Comparison of ENCODE assay signal across 8 cellular contexts in the genomic region with DNA sequence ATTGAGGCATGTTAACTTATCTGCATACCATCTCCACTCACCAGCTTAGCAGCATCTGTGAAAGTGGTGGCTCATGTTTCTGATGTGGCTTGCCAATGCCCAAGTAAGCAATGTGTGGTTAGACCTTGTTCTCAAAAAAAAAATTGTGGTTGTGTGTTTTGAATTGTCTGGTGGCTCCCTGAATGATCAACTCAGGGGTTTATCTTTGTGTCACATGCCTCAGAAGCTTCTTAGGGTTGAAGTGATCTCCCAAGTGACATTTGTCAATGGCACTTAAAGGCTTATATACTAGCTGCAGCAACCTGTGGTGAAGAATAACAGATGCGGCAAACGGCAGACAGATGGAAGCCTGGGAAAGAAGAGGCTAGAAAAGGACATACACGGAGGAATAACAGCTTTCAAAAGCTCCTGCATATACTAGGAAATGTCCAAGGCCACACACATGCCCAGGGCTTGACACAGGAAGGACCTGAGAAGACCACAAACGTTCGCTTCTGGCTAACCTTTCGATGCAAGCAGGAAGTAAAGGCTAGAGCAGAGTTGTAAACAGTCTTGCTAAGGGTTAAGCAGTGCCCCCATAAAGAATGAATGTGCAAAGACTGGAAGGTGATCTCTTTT. TPM values are rescaled to one million over a fixed set of nuclear protein-coding genes. Genes with fewer than 3 reads are reported as not detected.
DNase-seq lines count a peak whose midpoint lies in the region; ATAC-seq, FAIRE-seq and TF ChIP-seq lines count a peak whose summit lies in the region.

No MANE protein-coding gene starts in this region.

- peaks cover 19% of the 10 kb centered on the region for H3K4me1 Mint-ChIP-seq in glutamatergic neuron (ENCODE audit: low read depth, unreplicated experiment)

- peak overlapping the region; percentile 85 for H3K27ac Mint-ChIP-seq in glutamatergic neuron (ENCODE audit: unreplicated experiment)

- H3K27me3 Mint-ChIP-seq in glutamatergic neuron (ENCODE audit: unreplicated experiment), result peaks cover 8% of the 10 kb centered on the region

- H3K36me3 Mint-ChIP-seq in glutamatergic neuron (ENCODE audit: unreplicated experiment), result no peaks in the 10 kb centered on the region

- no peak for DNase-seq in D721Med (ENCODE audit: insufficient read length, low spot score)
- DNase-seq in activated CD4-positive, alpha-beta T cell treated with anti-CD3 and anti-CD28 coated beads for 1 hour, result peak; percentile 17
- DNase-seq in glutamatergic neuron, result peak; percentile 47
- DNase-seq in occipital lobe (lab: John Stamatoyannopoulos, UW), result no peak
- no peak for DNase-seq in NCI-H774 (lab: John Stamatoyannopoulos, UW)
- DNase-seq in AG08396 (ENCODE audit: low spot score), result no peak

- H3K9me3 Mint-ChIP-seq in glutamatergic neuron (ENCODE audit: unreplicated experiment), result peaks cover 12% of the 10 kb centered on the region

- H3K4me3 Mint-ChIP-seq in glutamatergic neuron (ENCODE audit: unreplicated experiment), result no peak overlapping the region

- ATAC-seq in GM21360 (IDR thresholded peaks at IDR 0.05; ENCODE audit: unreplicated experiment) (peak; percentile 85), HG03575 (IDR thresholded peaks at IDR 0.05; ENCODE audit: extremely low read depth, insufficient number of reproducible peaks, low FRiP score, unreplicated experiment) (peak; percentile 82)

- TF ChIP-seq CTCF in D721Med (IDR thresholded peaks at IDR 0.05; ENCODE audit: insufficient read depth, missing control alignments) (no peak), glutamatergic neuron (IDR thresholded peaks at IDR 0.05; ENCODE audit: partially characterized antibody, unreplicated experiment) (no peak)

- FAIRE-seq in D721Med (lab: Jason Lieb, UNC), result peak; percentile 94

RNA-seq across cellular contexts. Expression of a gene that starts 42.2 kb away (rescaled TPM):
- 32.5 TPM for total RNA-seq in glutamatergic neuron (ENCODE audit: unreplicated experiment)
- 146 TPM for total RNA-seq in occipital lobe

Comparison
In these comparisons a context has a peak if more than half of its experiments do, and no peak if none do; other contexts are left out.
1. DNase-seq: peak in activated CD4-positive, alpha-beta T cell treated with anti-CD3 and anti-CD28 coated beads for 1 hour (single experiment) and glutamatergic neuron (single experiment); none in D721Med (single experiment), occipital lobe (single experiment), NCI-H774 (single experiment) and AG08396 (single experiment).